1 cellular context compared by ENCODE assay signal in genomic region chr3:22236490-22237271, GRCh38.
TF ChIP-seq lines count a peak whose summit lies in the region.

No MANE protein-coding gene starts in this region.

TF ChIP-seq in K562, 482 proteins besides CTCF, POLR2A, EP300 and RAD21 (continued from another document and continues in another):
- TF ChIP-seq ZBTB12 (CRISPR knock-in tag; IDR thresholded peaks at IDR 0.05) (no peak), ZBTB49 (CRISPR knock-in tag; IDR thresholded peaks at IDR 0.05; ENCODE audit: borderline replicate concordance) (no peak), PHTF2 (CRISPR knock-in tag; IDR thresholded peaks at IDR 0.05) (no peak), MLLT1 (IDR thresholded peaks at IDR 0.05) (no peak), FOXA3 (CRISPR knock-in tag; conservative IDR thresholded peaks at IDR 0.05 in 1 of 2, IDR thresholded peaks at IDR 0.05 in 1 of 2) (no peak), HDAC2 (IDR thresholded peaks at IDR 0.05) (no peak), ZNF766 (CRISPR knock-in tag; conservative IDR thresholded peaks at IDR 0.05) (no peak), ZC3H11A (IDR thresholded peaks at IDR 0.05; ENCODE audit: low read depth, low read length) (no peak), PRPF4 (IDR thresholded peaks at IDR 0.05; ENCODE audit: insufficient read depth, low read depth, low read length, poor library complexity, severe bottlenecking) (no peak), STAT5A (IDR thresholded peaks at IDR 0.05; ENCODE audit: borderline replicate concordance, low read length) (no peak), IFI16 (CRISPR knock-in tag; IDR thresholded peaks at IDR 0.05) (no peak), NFE2L1 (tag; IDR thresholded peaks at IDR 0.05; ENCODE audit: borderline replicate concordance, low read depth) (peak; percentile 20; the same call in 1 of the 2 replicates), ZNF518B (CRISPR knock-in tag; IDR thresholded peaks at IDR 0.05) (no peak), ZNF224 (CRISPR knock-in tag; IDR thresholded peaks at IDR 0.05) (no peak), CLOCK (CRISPR knock-in tag; IDR thresholded peaks at IDR 0.05; ENCODE audit: borderline replicate concordance) (no peak), TAF7 (tag; IDR thresholded peaks at IDR 0.05) (no peak), MECOM (CRISPR knock-in tag; IDR thresholded peaks at IDR 0.05) (no peak), NFIX (CRISPR knock-in tag; IDR thresholded peaks at IDR 0.05; ENCODE audit: low read depth) (no peak), PTRF (tag; IDR thresholded peaks at IDR 0.05) (no peak), UBTF (IDR thresholded peaks at IDR 0.05; ENCODE audit: borderline replicate concordance in 1 of 2, low read depth in 2 of 2, low read length in 2 of 2) (no peak), ELF4 (CRISPR knock-in tag; IDR thresholded peaks at IDR 0.05) (no peak), MAFK (IDR thresholded peaks at IDR 0.05; ENCODE audit: low read length) (peak; percentile 23; the same call in 1 of the 2 replicates), ARID4B (CRISPR knock-in tag; IDR thresholded peaks at IDR 0.05) (no peak), BCLAF1 (IDR thresholded peaks at IDR 0.05; ENCODE audit: borderline replicate concordance in 1 of 2, control insufficient read depth in 1 of 2, low read depth in 2 of 2, low read length in 1 of 2) (no peak), NFE2 (IDR thresholded peaks at IDR 0.05; ENCODE audit: low read depth) (0 out of 2 replicates have a peak, but pooled peaks have one; percentile 26), JUN (IDR thresholded peaks at IDR 0.05; ENCODE audit: borderline replicate concordance, low read depth, low read length) (no peak), JUN (CRISPR knock-in tag; IDR thresholded peaks at IDR 0.05; ENCODE audit: borderline replicate concordance) (no peak), ZFP36 (IDR thresholded peaks at IDR 0.05; ENCODE audit: low read depth, low read length, partially characterized antibody) (no peak), HMBOX1 (IDR thresholded peaks at IDR 0.05) (no peak), ZBED1 (IDR thresholded peaks at IDR 0.05) (no peak), MEF2A (IDR thresholded peaks at IDR 0.05; ENCODE audit: control insufficient read depth, low read depth, low read length) (no peak), CHD4 (IDR thresholded peaks at IDR 0.05; ENCODE audit: insufficient read depth, insufficient replicate concordance, low read depth, low read length, poor library complexity, severe bottlenecking) (no peak), HLTF (IDR thresholded peaks at IDR 0.05) (no peak), GABPB2 (CRISPR knock-in tag; conservative IDR thresholded peaks at IDR 0.05) (no peak), SUPT5H (IDR thresholded peaks at IDR 0.05) (no peak), BRF1 (IDR thresholded peaks at IDR 0.05; ENCODE audit: borderline replicate concordance, extremely low read depth, insufficient read length) (no peak), MAFF (IDR thresholded peaks at IDR 0.05; ENCODE audit: low read length) (0 out of 2 replicates have a peak, but pooled peaks have one; percentile 2)
